Comparison of ENCODE assay signal across 22 cellular contexts in the genomic region with DNA sequence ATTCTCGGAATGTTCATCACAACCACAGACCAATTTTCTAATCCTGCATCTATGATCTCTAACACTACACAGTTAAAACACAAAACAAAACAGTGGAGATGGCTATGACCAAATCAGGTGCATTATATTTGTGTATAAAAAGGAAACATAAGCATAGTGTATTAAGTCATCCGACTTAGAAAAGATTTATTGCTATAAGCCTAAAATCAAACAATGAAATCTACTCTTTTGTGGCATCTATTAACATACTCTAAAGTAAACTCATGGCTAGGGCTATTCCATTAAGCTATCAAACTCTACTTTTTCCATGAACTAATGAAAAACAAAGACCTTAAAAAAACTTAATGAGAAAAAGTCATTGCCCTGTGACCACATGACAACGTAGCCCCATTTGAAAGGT. TPM values are rescaled to one million over a fixed set of nuclear protein-coding genes. Genes with fewer than 3 reads are reported as not detected.
A peak's percentile ranks its signal among the peaks of the same experiment; 100 is the strongest.
DNase-seq lines count a peak whose midpoint lies in the region; ATAC-seq, FAIRE-seq and TF ChIP-seq lines count a peak whose summit lies in the region.
"Had no signal": no experiment of that assay in that cellular context is flagged by ENCODE, and none has a peak within 500 bp of the region (broad histone marks: within the 10 kb centered on the region; RNA-seq: fewer than 3 reads in every experiment).

No MANE protein-coding gene starts in this region.

- CTCF ChIA-PET in HEK293 (lab: Yijun Ruan, JAX): interaction anchor here (0.9 kb wide), 1 partner anchor 122 kb away, joined by 3 read pairs; no protein-coding TSS in a partner anchor

- no peak overlapping the region for H3K27ac Mint-ChIP-seq in T-helper 2 cell treated with Interferon-gamma antibody and Interleukin-4, amounts not matched to agents 5 μg/mL and 100 μg/mL, for 36 hours
- peak overlapping the region; percentile 60 for H3K27ac Mint-ChIP-seq in activated T-helper 2 cell treated with anti-CD3 and anti-CD28 coated beads, Interferon-gamma antibody, Interleukin-2, Interleukin-4, amounts not matched to agents 10 μg/mL and 5 μg/mL and 100 μg/mL, durations not matched to agents 14 hours and 24 hours and 36 hours
- peak overlapping the region in 2 of 10 donors; percentile 33 to 49 for H3K27ac Mint-ChIP-seq in naive thymus-derived CD8-positive, alpha-beta T cell
- H3K27ac Mint-ChIP-seq: activated CD8-positive, alpha-beta T cell treated with anti-CD3 and anti-CD28 coated beads, Interleukin-2, amount 10 ng/mL, durations not matched to agents 7 days and 5 days had no signal

- peaks cover 19% of the 10 kb centered on the region for H3K4me1 ChIP-seq in HEK293 (ENCODE audit: control insufficient read depth, insufficient read depth, low read length)

- H3K9me3 Mint-ChIP-seq in T-helper 2 cell treated with Interferon-gamma antibody and Interleukin-4, amounts not matched to agents 5 μg/mL and 100 μg/mL, for 36 hours: no peaks in the 10 kb centered on the region
- H3K9me3 Mint-ChIP-seq in activated T-helper 2 cell treated with anti-CD3 and anti-CD28 coated beads, Interferon-gamma antibody, Interleukin-2, Interleukin-4, amounts not matched to agents 10 μg/mL and 5 μg/mL and 100 μg/mL, durations not matched to agents 14 hours and 24 hours and 36 hours: no peaks in the 10 kb centered on the region
- H3K9me3 Mint-ChIP-seq in naive thymus-derived CD8-positive, alpha-beta T cell: no peaks in the 10 kb centered on the region

- H3K4me1 Mint-ChIP-seq in T-helper 2 cell treated with Interferon-gamma antibody and Interleukin-4, amounts not matched to agents 5 μg/mL and 100 μg/mL, for 36 hours (ENCODE audit: low read depth): peaks cover 69% of the 10 kb centered on the region
- H3K4me1 Mint-ChIP-seq in activated T-helper 2 cell treated with anti-CD3 and anti-CD28 coated beads, Interferon-gamma antibody, Interleukin-2, Interleukin-4, amounts not matched to agents 10 μg/mL and 5 μg/mL and 100 μg/mL, durations not matched to agents 14 hours and 24 hours and 36 hours (ENCODE audit: low read depth): peaks cover 76% of the 10 kb centered on the region
- peaks cover 48 to 95% (median 86%) of the 10 kb centered on the region in 4 donors for H3K4me1 Mint-ChIP-seq in naive thymus-derived CD8-positive, alpha-beta T cell

- no peak overlapping the region for H3K4me3 ChIP-seq in HEK293 (ENCODE audit: low read depth, low read length)
- H3K4me3 ChIP-seq: HAP-1, transverse colon had no signal

- no peak for FAIRE-seq in HTR-8/SVneo (lab: Jason Lieb, UNC)
- FAIRE-seq: keratinocyte had no signal

- peak overlapping the region; percentile 25 for H3K4me3 Mint-ChIP-seq in T-helper 2 cell treated with Interferon-gamma antibody and Interleukin-4, amounts not matched to agents 5 μg/mL and 100 μg/mL, for 36 hours
- no peak overlapping the region for H3K4me3 Mint-ChIP-seq in activated T-helper 2 cell treated with anti-CD3 and anti-CD28 coated beads, Interferon-gamma antibody, Interleukin-2, Interleukin-4, amounts not matched to agents 10 μg/mL and 5 μg/mL and 100 μg/mL, durations not matched to agents 14 hours and 24 hours and 36 hours (ENCODE audit: low read depth)
- H3K4me3 Mint-ChIP-seq in naive thymus-derived CD8-positive, alpha-beta T cell: peak overlapping the region in 9 of 10 donors; percentile 40 to 74 (median 63)
- H3K4me3 Mint-ChIP-seq: activated CD8-positive, alpha-beta T cell treated with anti-CD3 and anti-CD28 coated beads, Interleukin-2, amount 10 ng/mL, durations not matched to agents 7 days and 5 days had no signal

- TF ChIP-seq CTCF in HEK293 (tag by site-specific recombination; IDR thresholded peaks at IDR 0.05): no peak

- POLR2A ChIA-PET in HEK293 (lab: Yijun Ruan, JAX): no interaction called here
- POLR2A ChIA-PET in naive thymus-derived CD8-positive, alpha-beta T cell (lab: Charles Lee): no interaction called here

- H3K27ac ChIP-seq in HEK293 (ENCODE audit: extremely low read depth, low read depth, low read length): peak overlapping the region; percentile 3; the same call in 1 of the 2 replicates

- peaks cover 78% of the 10 kb centered on the region for H3K36me3 Mint-ChIP-seq in T-helper 2 cell treated with Interferon-gamma antibody and Interleukin-4, amounts not matched to agents 5 μg/mL and 100 μg/mL, for 36 hours (ENCODE audit: low read depth)
- peaks cover 86% of the 10 kb centered on the region for H3K36me3 Mint-ChIP-seq in activated T-helper 2 cell treated with anti-CD3 and anti-CD28 coated beads, Interferon-gamma antibody, Interleukin-2, Interleukin-4, amounts not matched to agents 10 μg/mL and 5 μg/mL and 100 μg/mL, durations not matched to agents 14 hours and 24 hours and 36 hours (ENCODE audit: low read depth)
- peaks cover 22 to 81% (median 47%) of the 10 kb centered on the region in 3 donors for H3K36me3 Mint-ChIP-seq in naive thymus-derived CD8-positive, alpha-beta T cell

- no peak for ATAC-seq in naive thymus-derived CD8-positive, alpha-beta T cell
- ATAC-seq in GM19455 (IDR thresholded peaks at IDR 0.05; ENCODE audit: unreplicated experiment): no peak
- ATAC-seq: activated CD8-positive, alpha-beta T cell treated with anti-CD3 and anti-CD28 coated beads, Interleukin-2, amount 10 ng/mL, durations not matched to agents 7 days and 5 days had no signal

- DNase-seq in T-helper 2 cell treated with Interferon-gamma antibody and Interleukin-4, amounts not matched to agents 5 μg/mL and 100 μg/mL, for 36 hours (ENCODE audit: low spot score): no peak
- no peak for DNase-seq in T-helper 2 cell
- DNase-seq in activated T-helper 2 cell treated with anti-CD3 and anti-CD28 coated beads, Interferon-gamma antibody, Interleukin-2, Interleukin-4, amounts not matched to agents 10 μg/mL and 5 μg/mL and 100 μg/mL, durations not matched to agents 14 hours and 24 hours and 36 hours (ENCODE audit: low spot score): no peak
- no peak for DNase-seq in naive thymus-derived CD8-positive, alpha-beta T cell
- no peak for DNase-seq in HTR-8/SVneo (ENCODE audit: insufficient read length, low spot score)
- DNase-seq in NCI-H2227 (lab: John Stamatoyannopoulos, UW; ENCODE audit: unreplicated experiment): no peak
- DNase-seq: 8988T; activated CD4-positive, CD25-positive, alpha-beta regulatory T cell treated with anti-CD3 and anti-CD28 coated beads, Interleukin-2, amount 50 U/mL, for 72 hours; activated CD8-positive, alpha-beta T cell treated with anti-CD3 and anti-CD28 coated beads, Interleukin-2, amount 10 ng/mL, durations not matched to agents 7 days and 5 days; activated naive CD4-positive, alpha-beta T cell; activated T-cell treated with anti-CD3 and anti-CD28 coated beads for 4 hours; Caco-2; dermis blood vessel endothelial cell; Kasumi-1; NCI-H1694 treated with DMSO at 0.1 percent for 48 hours; NCI-H2227 treated with DMSO at 0.1 percent for 48 hours; stimulated activated CD8-positive, alpha-beta memory T cell treated with anti-CD3 and anti-CD28 coated beads, Interleukin-4, amount 100 ng/mL, for 48 hours; transverse colon had no signal

- no peaks in the 10 kb centered on the region for H3K27me3 Mint-ChIP-seq in T-helper 2 cell treated with Interferon-gamma antibody and Interleukin-4, amounts not matched to agents 5 μg/mL and 100 μg/mL, for 36 hours (ENCODE audit: low read depth)
- no peaks in the 10 kb centered on the region for H3K27me3 Mint-ChIP-seq in activated T-helper 2 cell treated with anti-CD3 and anti-CD28 coated beads, Interferon-gamma antibody, Interleukin-2, Interleukin-4, amounts not matched to agents 10 μg/mL and 5 μg/mL and 100 μg/mL, durations not matched to agents 14 hours and 24 hours and 36 hours (ENCODE audit: low read depth)
- H3K27me3 Mint-ChIP-seq in naive thymus-derived CD8-positive, alpha-beta T cell: no peaks in the 10 kb centered on the region

- no peaks in the 10 kb centered on the region for H3K9me3 ChIP-seq in HEK293 (ENCODE audit: control insufficient read depth, insufficient read depth, low read depth, low read length)
- H3K9me3 ChIP-seq: Caco-2, HAP-1, transverse colon had no signal

- intact Hi-C loops in activated T-helper 2 cell treated with anti-CD3 and anti-CD28 coated beads, Interferon-gamma antibody, Interleukin-2, Interleukin-4, amounts not matched to agents 10 μg/mL and 5 μg/mL and 100 μg/mL, durations not matched to agents 14 hours and 24 hours and 36 hours (cut with micrococcal nuclease): no loop called here

- peaks cover 18 to 46% of the 10 kb centered on the region in 2 experiments for H3K36me3 ChIP-seq in HEK293 (ENCODE audit: control insufficient read depth in 2 of 2, insufficient read depth in 1 of 2, low read length in 2 of 2)

TF ChIP-seq in HEK293, 187 proteins besides CTCF, POLR2A, EP300 and RAD21 (continues in another document):
- TF ChIP-seq ZNF843 (tag by site-specific recombination; IDR thresholded peaks at IDR 0.05) (peak; percentile 42; the same call in 1 of the 2 replicates), FEZF1 (tag by site-specific recombination; IDR thresholded peaks at IDR 0.05) (0 out of 2 replicates have a peak, but pooled peaks have one; percentile 10), ZNF146 (tag by site-specific recombination; IDR thresholded peaks at IDR 0.05) (no peak), OSR2 (tag by site-specific recombination; IDR thresholded peaks at IDR 0.05) (no peak), ZNF394 (tag by site-specific recombination; IDR thresholded peaks at IDR 0.05; ENCODE audit: borderline replicate concordance) (no peak), GLI2 (tag by site-specific recombination; IDR thresholded peaks at IDR 0.05; ENCODE audit: borderline replicate concordance, low read depth) (no peak)
- TF ChIP-seq, protein P1, sequence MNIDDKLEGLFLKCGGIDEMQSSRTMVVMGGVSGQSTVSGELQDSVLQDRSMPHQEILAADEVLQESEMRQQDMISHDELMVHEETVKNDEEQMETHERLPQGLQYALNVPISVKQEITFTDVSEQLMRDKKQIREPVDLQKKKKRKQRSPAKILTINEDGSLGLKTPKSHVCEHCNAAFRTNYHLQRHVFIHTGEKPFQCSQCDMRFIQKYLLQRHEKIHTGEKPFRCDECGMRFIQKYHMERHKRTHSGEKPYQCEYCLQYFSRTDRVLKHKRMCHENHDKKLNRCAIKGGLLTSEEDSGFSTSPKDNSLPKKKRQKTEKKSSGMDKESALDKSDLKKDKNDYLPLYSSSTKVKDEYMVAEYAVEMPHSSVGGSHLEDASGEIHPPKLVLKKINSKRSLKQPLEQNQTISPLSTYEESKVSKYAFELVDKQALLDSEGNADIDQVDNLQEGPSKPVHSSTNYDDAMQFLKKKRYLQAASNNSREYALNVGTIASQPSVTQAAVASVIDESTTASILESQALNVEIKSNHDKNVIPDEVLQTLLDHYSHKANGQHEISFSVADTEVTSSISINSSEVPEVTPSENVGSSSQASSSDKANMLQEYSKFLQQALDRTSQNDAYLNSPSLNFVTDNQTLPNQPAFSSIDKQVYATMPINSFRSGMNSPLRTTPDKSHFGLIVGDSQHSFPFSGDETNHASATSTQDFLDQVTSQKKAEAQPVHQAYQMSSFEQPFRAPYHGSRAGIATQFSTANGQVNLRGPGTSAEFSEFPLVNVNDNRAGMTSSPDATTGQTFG (tag by site-specific recombination; IDR thresholded peaks at IDR 0.05; ENCODE audit: borderline replicate concordance): no peak

RNA-seq across cellular contexts. Expression of a gene that starts 8.7 kb away (rescaled TPM):
- 104 and 105 TPM in 2 replicates for total RNA-seq in activated T-helper 2 cell treated with anti-CD3 and anti-CD28 coated beads, Interferon-gamma antibody, Interleukin-2, Interleukin-4, amounts not matched to agents 10 μg/mL and 5 μg/mL and 100 μg/mL, durations not matched to agents 14 hours and 24 hours and 36 hours
- 100 to 1,000 TPM; 135 to 141 TPM for total RNA-seq in naive thymus-derived CD8-positive, alpha-beta T cell
- polyA plus RNA-seq in naive thymus-derived CD8-positive, alpha-beta T cell: 10 to 100 TPM; 51.4 to 67.9 (median 60.2) TPM
